ENCODE assay signal across 8 cellular contexts in genomic region chr19:32405431-32406160, GRCh38. TPM values are rescaled to one million over a fixed set of nuclear protein-coding genes. Genes with fewer than 3 reads are reported as not detected.
DNase-seq lines count a peak whose midpoint lies in the region; ATAC-seq and TF ChIP-seq lines count a peak whose summit lies in the region.

Gene DPY19L3, plus strand, starts transcription at chr19:32405770. Its CDS starts 2,484 bp downstream, at chr19:32408254.

- H3K27me3 ChIP-seq in fibroblast of lung (ENCODE audit: control insufficient read depth, insufficient read depth, low read length), result no peaks in the 10 kb centered on the region

- peaks cover 11% of the 10 kb centered on the region for H3K79me2 ChIP-seq in fibroblast of lung (ENCODE audit: control insufficient read depth, insufficient read depth, low read length)

- H3K27ac ChIP-seq in KOPT-K1 (ENCODE audit: low read depth, low read length, poor library complexity, severe bottlenecking) (peak within 1 kb of the TSS; percentile 79), fibroblast of lung (ENCODE audit: insufficient read depth, low read length) (peak within 1 kb of the TSS; percentile 96)

- no peak for TF ChIP-seq CTCF in fibroblast of lung (conservative IDR thresholded peaks at IDR 0.05 in 1 of 2, IDR thresholded peaks at IDR 0.05 in 1 of 2; ENCODE audit: low read depth in 1 of 2, low read length in 2 of 2)

- peak within 1 kb of the TSS; percentile 98 for H3K9ac ChIP-seq in fibroblast of lung (ENCODE audit: insufficient read depth, low read length)

- H3K27ac Mint-ChIP-seq in naive B cell, result peak within 1 kb of the TSS; percentile 86 to 98 (median 94)
- peak within 1 kb of the TSS; percentile 93 for H3K27ac Mint-ChIP-seq in stimulated activated effector memory CD8-positive, alpha-beta T cell treated with anti-CD3 and anti-CD28 coated beads, Interleukin-12 subunit alpha, Interleukin-12 subunit beta, amount 100 ng/mL, for 72 hours

- H3K36me3 ChIP-seq in KOPT-K1 (ENCODE audit: insufficient read depth, low read length), result no peaks in the 10 kb centered on the region; the same call in 1 of the 2 replicates
- H3K36me3 ChIP-seq in fibroblast of lung (ENCODE audit: control insufficient read depth, insufficient read depth, low read length), result no peaks in the 10 kb centered on the region

- peak within 1 kb of the TSS; percentile 70 to 91 (median 85) for H3K4me3 ChIP-seq in fibroblast of lung (replicated peaks in 1 of 4; ENCODE audit: control extremely low read depth in 1 of 4, insufficient read depth in 1 of 4, low read depth in 3 of 4, low read length in 4 of 4)

- DNase-seq in Daoy (ENCODE audit: low read depth), result peak; percentile 96
- DNase-seq in RKO (ENCODE audit: low spot score), result peak; percentile 92
- peak; percentile 79 to 82 for DNase-seq in activated T-helper 1 cell treated with anti-CD3 and anti-CD28 coated beads, Interleukin-2, amount 50 U/mL, for 16 hours (ENCODE audit: low read depth in 1 of 2, low spot score in 1 of 2)
- DNase-seq in fibroblast of lung (ENCODE audit: low read depth in 2 of 2), result peak; percentile 90 to 93
- DNase-seq in naive B cell, result peak; percentile 90
- DNase-seq in stimulated activated effector memory CD8-positive, alpha-beta T cell treated with anti-CD3 and anti-CD28 coated beads, Interleukin-12 subunit alpha, Interleukin-12 subunit beta, amount 100 ng/mL, for 72 hours (ENCODE audit: low spot score in 2 of 2), result peak; percentile 94 to 96

- no peaks in the 10 kb centered on the region for H3K36me3 Mint-ChIP-seq in naive B cell
- H3K36me3 Mint-ChIP-seq in stimulated activated effector memory CD8-positive, alpha-beta T cell treated with anti-CD3 and anti-CD28 coated beads, Interleukin-12 subunit alpha, Interleukin-12 subunit beta, amount 100 ng/mL, for 72 hours, result peaks cover 7% of the 10 kb centered on the region

- H3K9me3 ChIP-seq in KOPT-K1 (ENCODE audit: insufficient read depth, low read length, poor library complexity, severe bottlenecking) (no peaks in the 10 kb centered on the region), fibroblast of lung (ENCODE audit: control insufficient read depth, insufficient read depth, low read depth, low read length) (no peaks in the 10 kb centered on the region)

- peaks cover 3% of the 10 kb centered on the region for H3K4me1 ChIP-seq in fibroblast of lung (ENCODE audit: control insufficient read depth, extremely low read depth, insufficient read depth, low read length)

- H4K20me1 ChIP-seq in fibroblast of lung (ENCODE audit: control insufficient read depth, extremely low read depth, insufficient read depth, low read length), result no peaks in the 10 kb centered on the region

- H3K4me1 Mint-ChIP-seq in naive B cell, result peaks cover 9 to 42% (median 19%) of the 10 kb centered on the region in 3 donors
- peaks cover 12% of the 10 kb centered on the region for H3K4me1 Mint-ChIP-seq in stimulated activated effector memory CD8-positive, alpha-beta T cell treated with anti-CD3 and anti-CD28 coated beads, Interleukin-12 subunit alpha, Interleukin-12 subunit beta, amount 100 ng/mL, for 72 hours

- H3K4me3 Mint-ChIP-seq in naive B cell, result peak within 1 kb of the TSS; percentile 79 to 94 (median 91)
- H3K4me3 Mint-ChIP-seq in stimulated activated effector memory CD8-positive, alpha-beta T cell treated with anti-CD3 and anti-CD28 coated beads, Interleukin-12 subunit alpha, Interleukin-12 subunit beta, amount 100 ng/mL, for 72 hours, result peak within 1 kb of the TSS; percentile 76

- peak within 1 kb of the TSS; percentile 90 for H3K4me2 ChIP-seq in fibroblast of lung (ENCODE audit: extremely low read depth, insufficient read depth, low read length)

- H3K9me3 Mint-ChIP-seq in naive B cell, result no peaks in the 10 kb centered on the region
- H3K9me3 Mint-ChIP-seq in stimulated activated effector memory CD8-positive, alpha-beta T cell treated with anti-CD3 and anti-CD28 coated beads, Interleukin-12 subunit alpha, Interleukin-12 subunit beta, amount 100 ng/mL, for 72 hours, result no peaks in the 10 kb centered on the region

- peak within 1 kb of the TSS; percentile 45 for H2AFZ ChIP-seq in fibroblast of lung (ENCODE audit: low read length)

- no peaks in the 10 kb centered on the region for H3K27me3 Mint-ChIP-seq in naive B cell

- ATAC-seq in GM21825 (IDR thresholded peaks at IDR 0.05; ENCODE audit: unreplicated experiment) (peak; percentile 93), naive B cell (ENCODE audit: low read depth in 2 of 2) (peak; percentile 88 to 91)
- peak; percentile 96 for ATAC-seq in stimulated activated effector memory CD8-positive, alpha-beta T cell treated with anti-CD3 and anti-CD28 coated beads, Interleukin-12 subunit alpha, Interleukin-12 subunit beta, amount 100 ng/mL, for 72 hours

RNA-seq across cellular contexts. Expression of gene DPY19L3, which starts in this region (rescaled TPM):
- 8.5 and 20.7 TPM in 2 replicates for total RNA-seq in Daoy (2014; rRNA removed; shearing (Covaris generic))
- 17.5 and 18.8 TPM in 2 replicates for total RNA-seq in fibroblast of lung
- polyA plus RNA-seq in fibroblast of lung (24.2 and 31.9 TPM in 2 replicates), naive B cell (ENCODE audit: low read depth in 6 of 6) (1 to 10 TPM; 4.4 to 9.8 (median 7.1) TPM)
- 11.3 and 15.3 TPM in 2 replicates for polyA plus RNA-seq in fibroblast of lung (2012)
- polyA minus RNA-seq in fibroblast of lung (ENCODE audit: low replicate concordance), result 46.6 and 80.8 TPM in 2 replicates

Comparison
In these comparisons a context has a peak if more than half of its experiments do, and no peak if none do; other contexts are left out.
1. Peak in every context shown above with its lines: DNase-seq, ATAC-seq, H3K4me3 ChIP-seq and H3K27ac ChIP-seq.